Comparison of ENCODE assay signal across 12 cellular contexts in genomic region chr3:187913617-187914033, GRCh38.
A peak's percentile ranks its signal among the peaks of the same experiment; 100 is the strongest.
DNase-seq lines count a peak whose midpoint lies in the region; ATAC-seq and TF ChIP-seq lines count a peak whose summit lies in the region.
"Had no signal": no experiment of that assay in that cellular context is flagged by ENCODE, and none has a peak within 500 bp of the region (broad histone marks: within the 10 kb centered on the region; RNA-seq: fewer than 3 reads in every experiment).

No MANE protein-coding gene starts in this region.

- BruUV-seq in IMR-90 (replicated peaks; lab: Mats Ljungman, UMichigan): no TSS peak

- H4K5ac ChIP-seq in IMR-90 (ENCODE audit: low read depth, low read length): no peak overlapping the region

- H3K36me3 ChIP-seq in IMR-90 (ENCODE audit: control insufficient read depth, insufficient read depth, low read length) (no peaks in the 10 kb centered on the region), brain microvascular endothelial cell (replicated peaks) (no peaks in the 10 kb centered on the region)

- no peaks in the 10 kb centered on the region for H3K36me3 Mint-ChIP-seq in nephron progenitor cell (ENCODE audit: low read depth)
- H3K36me3 Mint-ChIP-seq in CD14-positive monocyte: no peaks in the 10 kb centered on the region

- CTCF ChIA-PET in IMR-90 (lab: Yijun Ruan, JAX): interaction anchor here (1.5 kb wide), 1 partner anchor 166 kb away, joined by 4 read pairs; no protein-coding TSS in a partner anchor

- H3K4me1 ChIP-seq in IMR-90 (ENCODE audit: control insufficient read depth, insufficient read depth, low read length): peaks cover 21% of the 10 kb centered on the region

- POLR2A ChIA-PET in IMR-90 (lab: Charles Lee; ENCODE audit: unreplicated experiment): interaction anchor here (0.5 kb wide), 1 partner anchor 110 kb away, joined by 4 read pairs; no protein-coding TSS in a partner anchor

- H2AFZ ChIP-seq in IMR-90 (replicated peaks; ENCODE audit: low read length, poor library complexity): no peak overlapping the region

- no peak overlapping the region for H2AK9ac ChIP-seq in IMR-90 (replicated peaks; ENCODE audit: low read depth, low read length, poor library complexity)

- peak; percentile 88 for ATAC-seq in IMR-90 (ENCODE audit: low read depth)

- peaks cover 7% of the 10 kb centered on the region; the same call in 1 of the 2 replicates for H3K9me1 ChIP-seq in IMR-90 (ENCODE audit: insufficient read depth, low read length)

- no peak overlapping the region for H3K56ac ChIP-seq in IMR-90 (ENCODE audit: extremely low read depth, insufficient read depth, low read length)

- no peak overlapping the region for H3K9ac ChIP-seq in IMR-90 (ENCODE audit: low read depth, low read length)

- peak overlapping the region; percentile 73; the same call in 1 of the 2 replicates for H3K4ac ChIP-seq in IMR-90 (ENCODE audit: low read depth, low read length)

- H4K8ac ChIP-seq in IMR-90 (ENCODE audit: low read depth in 2 of 2, low read length in 2 of 2): peak overlapping the region; percentile 2 to 28; a peak in 1 of 4 replicates

- TF ChIP-seq RAD21 in IMR-90 (IDR thresholded peaks at IDR 0.05; ENCODE audit: low read length): 0 out of 2 replicates have a peak, but pooled peaks have one; percentile 7

- in situ Hi-C loops in IMR-90 (cut with MboI; ENCODE audit: low sequenced_read_pairs): no loop called here
- in situ Hi-C loops in brain microvascular endothelial cell (cut with HindIII; ENCODE audit: low pct_ligation_motif_present, low sequenced_read_pairs): no loop called here
- in situ Hi-C loops in G401 (cut with HindIII; ENCODE audit: low sequenced_read_pairs): no loop called here

- dilution Hi-C loops in IMR-90 (cut with HindIII; ENCODE audit: low sequenced_read_pairs, unreplicated experiment): no loop called here

- H3K27me3 Mint-ChIP-seq in nephron progenitor cell (ENCODE audit: low read depth, poor library complexity) (peaks cover 2% of the 10 kb centered on the region), CD14-positive monocyte (ENCODE audit: low read depth in 3 of 3) (no peaks in the 10 kb centered on the region)

- peaks cover 37% of the 10 kb centered on the region for H3K4me1 Mint-ChIP-seq in nephron progenitor cell
- H3K4me1 Mint-ChIP-seq in CD14-positive monocyte: peaks cover 63% of the 10 kb centered on the region

- no peaks in the 10 kb centered on the region for H3K79me1 ChIP-seq in IMR-90 (ENCODE audit: low read depth in 1 of 2, low read length in 2 of 2)

- H2BK5ac ChIP-seq in IMR-90 (ENCODE audit: low read depth, low read length, poor library complexity, severe bottlenecking): no peak overlapping the region

- no peak overlapping the region for H4K91ac ChIP-seq in IMR-90 (ENCODE audit: insufficient read depth, low read depth, low read length)

- H2BK20ac ChIP-seq in IMR-90 (ENCODE audit: low read depth, low read length): peak overlapping the region; percentile 55; the same call in 1 of the 2 replicates

- WGBS in IMR-90 (ENCODE audit: extremely low coverage in 2 of 2, insufficient read length in 1 of 2), 2 experiments: 80% methylated on average over 1 of the region's 2 CpGs; no CpG with 5 or more reads in 1 of the 2 experiments

- peak overlapping the region; percentile 5; the same call in 1 of the 2 replicates for H3K27ac ChIP-seq in IMR-90 (ENCODE audit: insufficient read depth, low read length)
- no peak overlapping the region for H3K27ac ChIP-seq in brain microvascular endothelial cell
- H3K27ac ChIP-seq in dorsolateral prefrontal cortex: peak overlapping the region in 1 of 59 donors; percentile 84

- no peak overlapping the region for H3K23ac ChIP-seq in IMR-90 (ENCODE audit: low read depth, low read length)

- TF ChIP-seq POLR2A in IMR-90 (IDR thresholded peaks at IDR 0.05; ENCODE audit: low read depth, low read length): no peak

- TF ChIP-seq CTCF in IMR-90 (conservative IDR thresholded peaks at IDR 0.05; ENCODE audit: low read depth, low read length) (no peak), brain microvascular endothelial cell (IDR thresholded peaks at IDR 0.05; ENCODE audit: low read depth, low read length, missing control alignments) (no peak), nephron progenitor cell (IDR thresholded peaks at IDR 0.05) (no peak), CD14-positive monocyte (IDR thresholded peaks at IDR 0.05) (no peak), dorsolateral prefrontal cortex (IDR thresholded peaks at IDR 0.05 in 54 of 56, conservative IDR thresholded peaks at IDR 0.05 in 2 of 56; ENCODE audit: low read depth in 1 of 56, partially characterized antibody in 56 of 56) (no peak)

- no peak overlapping the region for H2AK5ac ChIP-seq in IMR-90 (ENCODE audit: low read depth, low read length)

- no peak overlapping the region for H3K4me2 ChIP-seq in IMR-90 (ENCODE audit: low read depth, low read length)

- intact Hi-C loops in IMR-90 (cut with micrococcal nuclease): loop anchor here (10.0 kb wide), 1 partner anchor 351 kb away; no protein-coding TSS in a partner anchor
- intact Hi-C loops in CD14-positive monocyte (cut with micrococcal nuclease): no loop called here
- intact Hi-C loops in dorsolateral prefrontal cortex (cut with DNase I): no loop called here

- DNase-seq in DMS53 (lab: John Stamatoyannopoulos, UW) (peak; percentile 80), IMR-90 (peak; percentile 90), brain microvascular endothelial cell (peak; percentile 32), nephron progenitor cell (no peak), CD14-positive monocyte (ENCODE audit: low spot score) (no peak), G401 (ENCODE audit: low spot score) (no peak), dorsolateral prefrontal cortex (no peak)
- DNase-seq in stimulated activated naive CD4-positive, alpha-beta T cell treated with Interleukin-2 at 50 U/mL for 16 hours (lab: John Stamatoyannopoulos, UW): no peak
- DNase-seq: activated T-cell treated with anti-CD3 and anti-CD28 coated beads, Interleukin-2, amount 50 U/mL, for 48 hours; DMS 273 treated with DMSO at 0.1 percent for 48 hours; GOT3; NCI-H526 had no signal

- 0 out of 3 replicates have a peak overlapping the region, but pooled peaks have one; percentile 6 for H2BK15ac ChIP-seq in IMR-90 (ENCODE audit: low read depth, low read length)

- H3K4me3 ChIP-seq in IMR-90 (ENCODE audit: insufficient read depth, low read depth, low read length) (no peak overlapping the region), brain microvascular endothelial cell (ENCODE audit: low read depth, low read length) (no peak overlapping the region), dorsolateral prefrontal cortex (no peak overlapping the region)

- no peak overlapping the region for H3K18ac ChIP-seq in IMR-90 (ENCODE audit: low read depth, low read length)

- H2BK120ac ChIP-seq in IMR-90 (ENCODE audit: low read depth, low read length): peak overlapping the region; percentile 51

- H3K9me3 ChIP-seq in IMR-90 (ENCODE audit: control insufficient read depth, insufficient read depth, low read length): no peaks in the 10 kb centered on the region

- H3K27me3 ChIP-seq in IMR-90 (ENCODE audit: control insufficient read depth, insufficient read depth, low read length) (no peaks in the 10 kb centered on the region), brain microvascular endothelial cell (replicated peaks) (no peaks in the 10 kb centered on the region), dorsolateral prefrontal cortex (no peaks in the 10 kb centered on the region)

- H3K14ac ChIP-seq in IMR-90 (replicated peaks; ENCODE audit: low read depth, low read length): peak overlapping the region; percentile 44; the same call in 1 of the 2 replicates

- H3K9me3 Mint-ChIP-seq in nephron progenitor cell: no peaks in the 10 kb centered on the region
- H3K9me3 Mint-ChIP-seq in CD14-positive monocyte: peaks cover 0 to 1% (median 0%) of the 10 kb centered on the region in 7 donors

- H3K27ac Mint-ChIP-seq in nephron progenitor cell (peak overlapping the region; percentile 64), CD14-positive monocyte (peak overlapping the region in 3 of 7 donors; percentile 0 to 80 (median 10))

- peaks cover 3% of the 10 kb centered on the region; the same call in 1 of the 2 replicates for H4K20me1 ChIP-seq in IMR-90 (ENCODE audit: insufficient read depth, low read length)

- H3K4me3 Mint-ChIP-seq in nephron progenitor cell (no peak overlapping the region), CD14-positive monocyte (no peak overlapping the region)

TF ChIP-seq in IMR-90, 13 proteins besides CTCF, POLR2A, EP300 and RAD21:
- TF ChIP-seq RFX5 (IDR thresholded peaks at IDR 0.05; ENCODE audit: low read depth, low read length) (no peak), CEBPB (IDR thresholded peaks at IDR 0.05; ENCODE audit: low read depth, low read length) (0 out of 2 replicates have a peak, but pooled peaks have one; percentile 51), ELK1 (IDR thresholded peaks at IDR 0.05; ENCODE audit: borderline replicate concordance, low read depth, low read length) (no peak), MAFK (IDR thresholded peaks at IDR 0.05; ENCODE audit: low read depth, low read length) (no peak), SMC3 (IDR thresholded peaks at IDR 0.05; ENCODE audit: low read depth, low read length) (no peak), MAZ (IDR thresholded peaks at IDR 0.05; ENCODE audit: borderline replicate concordance, low read depth, low read length) (no peak), FOS (IDR thresholded peaks at IDR 0.05; ENCODE audit: low read depth, low read length) (peak; percentile 81)

Comparison
In these comparisons a context has a peak if more than half of its experiments do, and no peak if none do; other contexts are left out.
1. DNase-seq: peak in DMS53 (single experiment), IMR-90 (single experiment) and brain microvascular endothelial cell (single experiment); none in nephron progenitor cell (single experiment), CD14-positive monocyte (single experiment), G401 (single experiment), stimulated activated naive CD4-positive, alpha-beta T cell treated with Interleukin-2 at 50 U/mL for 16 hours (single experiment) and dorsolateral prefrontal cortex (0 of 10).